Comparison of ENCODE assay signal across 8 cellular contexts in the genomic region with DNA sequence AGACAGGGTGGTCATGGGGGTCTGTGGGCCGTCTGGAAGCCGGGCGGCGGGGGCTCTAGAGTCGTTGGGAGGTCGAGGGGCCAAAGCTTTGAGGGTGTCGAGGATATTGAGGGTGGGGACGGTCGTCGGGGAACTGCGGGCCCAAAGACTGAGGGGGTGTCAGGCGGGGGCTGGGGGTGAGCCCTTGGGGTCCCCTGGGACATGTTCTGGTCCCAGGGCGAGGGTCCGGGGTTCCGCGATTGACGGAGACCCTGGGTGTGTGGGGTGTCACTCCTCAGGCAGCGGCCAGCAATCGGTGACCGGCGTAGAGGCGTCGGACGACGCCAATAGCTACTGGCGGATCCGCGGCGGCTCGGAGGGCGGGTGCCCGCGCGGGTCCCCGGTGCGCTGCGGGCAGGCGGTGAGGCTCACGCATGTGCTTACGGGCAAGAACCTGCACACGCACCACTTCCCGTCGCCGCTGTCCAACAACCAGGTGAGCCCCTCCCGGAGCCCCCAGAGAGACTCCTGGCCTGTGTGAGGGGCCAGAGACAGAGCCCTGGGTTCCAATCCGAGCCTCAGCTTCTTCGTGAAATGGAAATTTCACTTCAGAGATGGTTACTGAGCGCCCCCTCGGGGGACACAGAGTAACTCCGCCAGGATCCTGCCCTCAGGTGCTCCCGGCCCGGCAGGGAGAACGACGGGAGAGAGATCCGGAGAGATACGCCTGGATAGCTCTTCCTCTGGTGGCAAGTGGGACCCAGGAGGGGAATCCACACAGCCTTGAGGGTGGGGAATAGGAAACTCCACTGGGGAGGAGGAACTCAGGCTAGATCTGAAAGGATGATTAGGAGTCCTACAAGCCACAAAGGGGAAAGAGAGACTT. TPM values are rescaled to one million over a fixed set of nuclear protein-coding genes. Genes with fewer than 3 reads are reported as not detected.
DNase-seq lines count a peak whose midpoint lies in the region; ATAC-seq and TF ChIP-seq lines count a peak whose summit lies in the region.

No MANE protein-coding gene starts in this region.

- H3K9me2 ChIP-seq in PC-3 (replicated peaks; ENCODE audit: low read length), result no peaks in the 10 kb centered on the region

- H3K27me3 Mint-ChIP-seq in activated T-helper 2 cell treated with anti-CD3 and anti-CD28 coated beads, Interferon-gamma antibody, Interleukin-2, Interleukin-4, amounts not matched to agents 10 μg/mL and 5 μg/mL and 100 μg/mL, durations not matched to agents 14 hours and 24 hours and 36 hours (ENCODE audit: low read depth), result peaks cover 1% of the 10 kb centered on the region
- no peaks in the 10 kb centered on the region for H3K27me3 Mint-ChIP-seq in osteocyte (ENCODE audit: unreplicated experiment)

- no peaks in the 10 kb centered on the region for H3K9me3 ChIP-seq in PC-3 (ENCODE audit: low read length)

- H2AFZ ChIP-seq in PC-3 (ENCODE audit: low read length), result peak overlapping the region; percentile 84

- H3K27ac ChIP-seq in PC-3 (ENCODE audit: low read length) (peak overlapping the region; percentile 65), foreskin keratinocyte (peak overlapping the region; percentile 0)

- H3K36me3 Mint-ChIP-seq in activated T-helper 2 cell treated with anti-CD3 and anti-CD28 coated beads, Interferon-gamma antibody, Interleukin-2, Interleukin-4, amounts not matched to agents 10 μg/mL and 5 μg/mL and 100 μg/mL, durations not matched to agents 14 hours and 24 hours and 36 hours (ENCODE audit: low read depth), result peaks cover 28% of the 10 kb centered on the region
- H3K36me3 Mint-ChIP-seq in osteocyte (ENCODE audit: unreplicated experiment), result peaks cover 3% of the 10 kb centered on the region

- H3K4me3 ChIP-seq in PC-3 (ENCODE audit: low read length), result peak overlapping the region; percentile 88

- peak overlapping the region; percentile 85 for H3K4me3 Mint-ChIP-seq in activated T-helper 2 cell treated with anti-CD3 and anti-CD28 coated beads, Interferon-gamma antibody, Interleukin-2, Interleukin-4, amounts not matched to agents 10 μg/mL and 5 μg/mL and 100 μg/mL, durations not matched to agents 14 hours and 24 hours and 36 hours (ENCODE audit: low read depth)
- H3K4me3 Mint-ChIP-seq in osteocyte (ENCODE audit: unreplicated experiment), result peak overlapping the region; percentile 86

- TF ChIP-seq CTCF in PC-3 (conservative IDR thresholded peaks at IDR 0.05; ENCODE audit: low read depth, low read length) (peak; percentile 65), foreskin keratinocyte (conservative IDR thresholded peaks at IDR 0.05) (peak; percentile 79), osteocyte (IDR thresholded peaks at IDR 0.05) (peak; percentile 69)

- H3K27ac Mint-ChIP-seq in activated T-helper 2 cell treated with anti-CD3 and anti-CD28 coated beads, Interferon-gamma antibody, Interleukin-2, Interleukin-4, amounts not matched to agents 10 μg/mL and 5 μg/mL and 100 μg/mL, durations not matched to agents 14 hours and 24 hours and 36 hours, result peak overlapping the region; percentile 90
- peak overlapping the region; percentile 83 for H3K27ac Mint-ChIP-seq in osteocyte (ENCODE audit: unreplicated experiment)

- H3K36me3 ChIP-seq in PC-3 (ENCODE audit: low read depth, low read length), result no peaks in the 10 kb centered on the region

- H4K20me1 ChIP-seq in PC-3 (ENCODE audit: low read length), result peaks cover 6% of the 10 kb centered on the region; the same call in 1 of the 2 replicates

- H3K4me2 ChIP-seq in PC-3 (ENCODE audit: low read length), result peak overlapping the region; percentile 100

- intact Hi-C loops in PC-3 (cut with micrococcal nuclease), result no loop called here
- intact Hi-C loops in activated T-helper 2 cell treated with anti-CD3 and anti-CD28 coated beads, Interferon-gamma antibody, Interleukin-2, Interleukin-4, amounts not matched to agents 10 μg/mL and 5 μg/mL and 100 μg/mL, durations not matched to agents 14 hours and 24 hours and 36 hours (cut with micrococcal nuclease), result loop anchor here (1.0 to 2.0 kb wide), 4 partner anchors 9 to 72 kb away; a partner anchor contains a TSS

- peaks cover 24% of the 10 kb centered on the region for H3K4me1 Mint-ChIP-seq in activated T-helper 2 cell treated with anti-CD3 and anti-CD28 coated beads, Interferon-gamma antibody, Interleukin-2, Interleukin-4, amounts not matched to agents 10 μg/mL and 5 μg/mL and 100 μg/mL, durations not matched to agents 14 hours and 24 hours and 36 hours (ENCODE audit: low read depth)
- H3K4me1 Mint-ChIP-seq in osteocyte (ENCODE audit: unreplicated experiment), result peaks cover 20% of the 10 kb centered on the region

- H3F3A ChIP-seq in PC-3 (ENCODE audit: low read length, unreplicated experiment), result no peaks in the 10 kb centered on the region

- no peaks in the 10 kb centered on the region for H3K9me3 Mint-ChIP-seq in activated T-helper 2 cell treated with anti-CD3 and anti-CD28 coated beads, Interferon-gamma antibody, Interleukin-2, Interleukin-4, amounts not matched to agents 10 μg/mL and 5 μg/mL and 100 μg/mL, durations not matched to agents 14 hours and 24 hours and 36 hours
- H3K9me3 Mint-ChIP-seq in osteocyte (ENCODE audit: unreplicated experiment), result no peaks in the 10 kb centered on the region

- ATAC-seq in HG03095 (IDR thresholded peaks at IDR 0.05; ENCODE audit: unreplicated experiment) (peak; percentile 20), PC-3 (peak; percentile 7; the same call in 1 of the 2 replicates), foreskin keratinocyte (peak; percentile 36), GM18873 (IDR thresholded peaks at IDR 0.05; ENCODE audit: low FRiP score, unreplicated experiment) (no peak), GM19023 (IDR thresholded peaks at IDR 0.05; ENCODE audit: unreplicated experiment) (no peak)

- H3K27me3 ChIP-seq in PC-3 (ENCODE audit: low read length), result no peaks in the 10 kb centered on the region
- no peaks in the 10 kb centered on the region for H3K27me3 ChIP-seq in foreskin keratinocyte

- peaks cover 19% of the 10 kb centered on the region for H3K79me2 ChIP-seq in PC-3 (ENCODE audit: low read length)

- peaks cover 15% of the 10 kb centered on the region for H3K4me1 ChIP-seq in PC-3 (ENCODE audit: insufficient read depth, low read length)
- no peaks in the 10 kb centered on the region for H3K4me1 ChIP-seq in foreskin keratinocyte

- no TSS peak for BruUV-seq in PC-3 (replicated peaks; lab: Mats Ljungman, UMichigan)

- CTCF ChIA-PET in PC-3 (lab: Charles Lee), result interaction anchor here (2.1 kb wide), 1 partner anchor 13 kb away, joined by 15 read pairs; a partner anchor contains a TSS

- DNase-seq in D341Med (ENCODE audit: low spot score) (peak; percentile 79), PC-3 (peak; percentile 69), foreskin keratinocyte (peak in 1 of 2 donors; percentile 56), osteocyte (ENCODE audit: extremely low spot score, unreplicated experiment) (peak; percentile 88)
- peak; percentile 48 for DNase-seq in activated T-helper 2 cell treated with anti-CD3 and anti-CD28 coated beads, Interferon-gamma antibody, Interleukin-2, Interleukin-4, amounts not matched to agents 10 μg/mL and 5 μg/mL and 100 μg/mL, durations not matched to agents 14 hours and 24 hours and 36 hours (ENCODE audit: low spot score)

- POLR2A ChIA-PET in PC-3 (lab: Charles Lee; ENCODE audit: unreplicated experiment), result interaction anchor here (0.5 to 1.0 kb wide), 4 partner anchors 14 to 1618 kb away, joined by 3 to 10 read pairs (median 8); a partner anchor contains a TSS

- peak overlapping the region; percentile 97 for H3K9ac ChIP-seq in PC-3 (ENCODE audit: low read length)

RNA-seq across cellular contexts. Expression of a gene that starts 0.7 kb away (rescaled TPM):
- total RNA-seq in PC-3 (2014; rRNA removed) (180 and 214 TPM in 2 replicates), foreskin keratinocyte (65.4 and 72.1 TPM in 2 replicates), osteocyte (20.7 and 23.2 TPM in 2 replicates)
- 95.6 and 97.9 TPM in 2 replicates for total RNA-seq in activated T-helper 2 cell treated with anti-CD3 and anti-CD28 coated beads, Interferon-gamma antibody, Interleukin-2, Interleukin-4, amounts not matched to agents 10 μg/mL and 5 μg/mL and 100 μg/mL, durations not matched to agents 14 hours and 24 hours and 36 hours
- 107 and 146 TPM in 2 replicates for polyA plus RNA-seq in foreskin keratinocyte

RNA-seq across cellular contexts. Expression of a gene that starts 10.3 kb away (rescaled TPM):
- not detected in 2 replicates for total RNA-seq in PC-3 (2014; rRNA removed)
- total RNA-seq in activated T-helper 2 cell treated with anti-CD3 and anti-CD28 coated beads, Interferon-gamma antibody, Interleukin-2, Interleukin-4, amounts not matched to agents 10 μg/mL and 5 μg/mL and 100 μg/mL, durations not matched to agents 14 hours and 24 hours and 36 hours, result 0.59 and 0.78 TPM in 2 replicates
- 0.07 and 0.10 TPM in 2 replicates for total RNA-seq in foreskin keratinocyte
- 0.08 and 0.11 TPM in 2 replicates for polyA plus RNA-seq in foreskin keratinocyte
- 0.59 and 0.78 TPM in 2 replicates for total RNA-seq in osteocyte

RNA-seq across cellular contexts. Expression of a gene that starts 13.0 kb away (rescaled TPM):
- total RNA-seq in PC-3 (2014; rRNA removed) (79.4 and 122 TPM in 2 replicates), foreskin keratinocyte (43.9 and 44.9 TPM in 2 replicates), osteocyte (15.7 and 15.9 TPM in 2 replicates)
- 44.3 and 49.6 TPM in 2 replicates for total RNA-seq in activated T-helper 2 cell treated with anti-CD3 and anti-CD28 coated beads, Interferon-gamma antibody, Interleukin-2, Interleukin-4, amounts not matched to agents 10 μg/mL and 5 μg/mL and 100 μg/mL, durations not matched to agents 14 hours and 24 hours and 36 hours
- polyA plus RNA-seq in foreskin keratinocyte, result 63.5 and 65.7 TPM in 2 replicates

RNA-seq across cellular contexts. Expression of a gene that starts 23.0 kb away (rescaled TPM):
- total RNA-seq in PC-3 (2014; rRNA removed) (32.3 and 33.7 TPM in 2 replicates), foreskin keratinocyte (29.0 and 31.3 TPM in 2 replicates), osteocyte (44.5 and 49.5 TPM in 2 replicates)
- total RNA-seq in activated T-helper 2 cell treated with anti-CD3 and anti-CD28 coated beads, Interferon-gamma antibody, Interleukin-2, Interleukin-4, amounts not matched to agents 10 μg/mL and 5 μg/mL and 100 μg/mL, durations not matched to agents 14 hours and 24 hours and 36 hours, result 53.9 and 55.4 TPM in 2 replicates
- polyA plus RNA-seq in foreskin keratinocyte, result 20.6 and 22.6 TPM in 2 replicates

Comparison
In these comparisons a context has a peak if more than half of its experiments do, and no peak if none do; other contexts are left out.
1. ATAC-seq: peak in HG03095 (single experiment), PC-3 (single experiment) and foreskin keratinocyte (single experiment); none in GM18873 (single experiment) and GM19023 (single experiment).
2. Peak in every context shown above with its lines, with median percentiles within 50 percentile points of each other: CTCF ChIP-seq.